8 cellular contexts compared by ENCODE assay signal in genomic region chr10:78028438-78029293, GRCh38. TPM values are rescaled to one million over a fixed set of nuclear protein-coding genes. Genes with fewer than 3 reads are reported as not detected.
DNase-seq lines count a peak whose midpoint lies in the region; ATAC-seq, FAIRE-seq and TF ChIP-seq lines count a peak whose summit lies in the region.

No MANE protein-coding gene starts in this region.

- TF ChIP-seq POLR2A in body of pancreas (IDR thresholded peaks at IDR 0.05): no peak

- dilution Hi-C loops in keratinocyte (cut with MboI; ENCODE audit: extremely low pct_ligation_motif_present, low sequenced_read_pairs): no loop called here

- H3K4me3 ChIP-seq in ACC112 (ENCODE audit: low read depth, low read length) (peak overlapping the region; percentile 100), LNCaP clone FGC (ENCODE audit: low read depth, low read length) (peak overlapping the region; percentile 98), body of pancreas (peak overlapping the region; percentile 81 to 93), keratinocyte (ENCODE audit: control insufficient read depth in 2 of 3, extremely low read depth in 1 of 3, insufficient read depth in 2 of 3, low read depth in 1 of 3, low read length in 3 of 3) (peak overlapping the region; percentile 96 to 99 (median 99))

- H3K27me3 ChIP-seq in ACC112 (ENCODE audit: insufficient read depth, low read length) (no peaks in the 10 kb centered on the region), body of pancreas (no peaks in the 10 kb centered on the region), keratinocyte (ENCODE audit: control insufficient read depth, extremely low read depth, insufficient read depth, low read length) (no peaks in the 10 kb centered on the region)

- FAIRE-seq in keratinocyte (lab: Jason Lieb, UNC): no peak

- no peaks in the 10 kb centered on the region for H3K9me1 ChIP-seq in keratinocyte (ENCODE audit: control insufficient read depth, extremely low read depth, insufficient read depth, low read length)

- 33% methylated on average over 35 to 36 of the region's 36 CpGs for WGBS in body of pancreas, 2 donors

- H3K9me3 ChIP-seq in body of pancreas (no peaks in the 10 kb centered on the region), keratinocyte (ENCODE audit: control insufficient read depth, low read depth, low read length) (no peaks in the 10 kb centered on the region)

- H2AFZ ChIP-seq in ACC112 (ENCODE audit: low read length, unreplicated experiment) (peak overlapping the region; percentile 80), keratinocyte (ENCODE audit: control insufficient read depth, low read length) (peak overlapping the region; percentile 84)

- peak; percentile 11 for ATAC-seq in GM19035 (IDR thresholded peaks at IDR 0.05; ENCODE audit: unreplicated experiment)
- ATAC-seq in body of pancreas: peak; percentile 7

- intact Hi-C loops in body of pancreas (cut with DNase I): no loop called here

- no peak for TF ChIP-seq CTCF in LNCaP clone FGC (IDR thresholded peaks at IDR 0.05; ENCODE audit: control insufficient read depth, extremely low read depth, insufficient read depth)
- TF ChIP-seq CTCF in body of pancreas (IDR thresholded peaks at IDR 0.05): no peak
- TF ChIP-seq CTCF in keratinocyte (optimal IDR thresholded peaks at IDR 0.05 in 1 of 3, IDR thresholded peaks at IDR 0.05 in 1 of 3, conservative IDR thresholded peaks at IDR 0.05 in 1 of 3; ENCODE audit: extremely low read depth in 1 of 3, insufficient read depth in 2 of 3, low read length in 3 of 3): no peak

- peak overlapping the region; percentile 81 for H3K4me2 ChIP-seq in keratinocyte (ENCODE audit: control insufficient read depth, extremely low read depth, insufficient read depth, low read depth, low read length)

- DNase-seq in LNCaP clone FGC (ENCODE audit: low read depth): no peak
- DNase-seq in body of pancreas: peak; percentile 28 to 43 (median 32)
- DNase-seq in keratinocyte (ENCODE audit: low read depth, low spot score): no peak
- peak; percentile 16 for DNase-seq in stimulated activated naive CD4-positive, alpha-beta T cell treated with Interleukin-2 at 50 U/mL for 16 hours (lab: John Stamatoyannopoulos, UW)
- no peak for DNase-seq in NCI-H187 treated with DMSO at 0.1 percent for 48 hours (lab: John Stamatoyannopoulos, UW)
- no peak for DNase-seq in mesenteric fat pad (ENCODE audit: low spot score)

- peak overlapping the region; percentile 64 for H3K27ac ChIP-seq in ACC112 (ENCODE audit: low read depth, low read length)
- H3K27ac ChIP-seq in body of pancreas: peak overlapping the region; percentile 45 to 90 (median 76)
- H3K27ac ChIP-seq in keratinocyte (ENCODE audit: control insufficient read depth, insufficient read depth, low read length): peak overlapping the region; percentile 85

- H3K9ac ChIP-seq in keratinocyte (ENCODE audit: control insufficient read depth, extremely low read depth, insufficient read depth, low read length): peak overlapping the region; percentile 98

- H4K20me1 ChIP-seq in keratinocyte (ENCODE audit: control insufficient read depth, extremely low read depth, insufficient read depth, low read length): no peaks in the 10 kb centered on the region

- H3K36me3 ChIP-seq in ACC112 (ENCODE audit: insufficient read depth, low read length): peaks cover 15% of the 10 kb centered on the region; the same call in 1 of the 2 replicates
- H3K36me3 ChIP-seq in body of pancreas (replicated peaks in 1 of 2; ENCODE audit: insufficient read depth in 1 of 2, low read depth in 2 of 2): peaks cover 5 to 10% of the 10 kb centered on the region in 2 donors
- peaks cover 9 to 22% of the 10 kb centered on the region in 2 experiments for H3K36me3 ChIP-seq in keratinocyte (ENCODE audit: control insufficient read depth in 2 of 2, extremely low read depth in 1 of 2, insufficient read depth in 2 of 2, low read length in 2 of 2)

- H3K4me1 ChIP-seq in ACC112 (ENCODE audit: control insufficient read depth, insufficient read depth, low read length, unreplicated experiment) (peaks cover 31% of the 10 kb centered on the region), body of pancreas (peaks cover 21% of the 10 kb centered on the region), keratinocyte (ENCODE audit: control insufficient read depth, extremely low read depth, insufficient read depth, low read length) (peaks cover 37% of the 10 kb centered on the region)

- peaks cover 31% of the 10 kb centered on the region for H3K79me2 ChIP-seq in ACC112 (ENCODE audit: control insufficient read depth, insufficient read depth, low read length, unreplicated experiment)
- H3K79me2 ChIP-seq in keratinocyte (ENCODE audit: control insufficient read depth, insufficient read depth, low read length): peaks cover 30% of the 10 kb centered on the region

RNA-seq across cellular contexts. Expression of gene POLR3A, which starts 0.6 kb away (rescaled TPM):
- total RNA-seq in body of pancreas (10 to 100 TPM in 1 of 2 donors, 1 to 10 TPM in 1; 7.9 to 10.4 TPM), mesenteric fat pad (12.0 TPM)
- polyA plus RNA-seq in keratinocyte: 15.2 to 18.3 TPM (median 15.5 TPM) in 3 replicates
- 5.4 TPM for polyA plus RNA-seq in keratinocyte (2011; ENCODE audit: low read depth)
- polyA plus RNA-seq in keratinocyte (2011; cell fraction: cytosol; rRNA removed): 9.0 and 11.2 TPM in 2 replicates
- polyA plus RNA-seq in keratinocyte (2011; cell fraction: nucleus; rRNA removed): 32.8 and 35.7 TPM in 2 replicates
- polyA plus RNA-seq in keratinocyte (2012; ENCODE audit: low replicate concordance): 7.7 and 15.1 TPM in 2 replicates
- 18.2 to 38.2 TPM (median 34.2 TPM) in 3 replicates for polyA minus RNA-seq in keratinocyte
- 22.4 TPM for polyA minus RNA-seq in keratinocyte (2011; cell fraction: cytosol; rRNA and poly(A)+ RNA removed)
- polyA minus RNA-seq in keratinocyte (2011; cell fraction: nucleus; rRNA and poly(A)+ RNA removed): 49.5 and 72.4 TPM in 2 replicates

RNA-seq across cellular contexts. Expression of gene RPS24, which starts 5.0 kb away (rescaled TPM):
- total RNA-seq in body of pancreas (1,000 to 10,000 TPM; 1,428 to 1,609 TPM), mesenteric fat pad (1,050 TPM)
- 3,337 to 5,180 TPM (median 3,738 TPM) in 3 replicates for polyA plus RNA-seq in keratinocyte
- polyA plus RNA-seq in keratinocyte (2011; ENCODE audit: low read depth): 4,182 TPM
- 5,378 and 8,384 TPM in 2 replicates for polyA plus RNA-seq in keratinocyte (2011; cell fraction: cytosol; rRNA removed)
- polyA plus RNA-seq in keratinocyte (2011; cell fraction: nucleus; rRNA removed): 1,294 and 1,616 TPM in 2 replicates
- polyA plus RNA-seq in keratinocyte (2012; ENCODE audit: low replicate concordance): 2,864 and 3,442 TPM in 2 replicates
- 292 to 1,305 TPM (median 954 TPM) in 3 replicates for polyA minus RNA-seq in keratinocyte
- polyA minus RNA-seq in keratinocyte (2011; cell fraction: cytosol; rRNA and poly(A)+ RNA removed): 756 TPM
- 144 and 255 TPM in 2 replicates for polyA minus RNA-seq in keratinocyte (2011; cell fraction: nucleus; rRNA and poly(A)+ RNA removed)

Comparison
In these comparisons a context has a peak if more than half of its experiments do, and no peak if none do; other contexts are left out.
1. DNase-seq: peak in body of pancreas (4 of 4) and stimulated activated naive CD4-positive, alpha-beta T cell treated with Interleukin-2 at 50 U/mL for 16 hours (single experiment); none in LNCaP clone FGC (single experiment), keratinocyte (single experiment), NCI-H187 treated with DMSO at 0.1 percent for 48 hours (single experiment) and mesenteric fat pad (single experiment).
2. Peak in every context shown above with its lines, with median percentiles within 50 percentile points of each other: H3K27ac ChIP-seq and H3K4me3 ChIP-seq.